34 cellular contexts compared by ENCODE assay signal in genomic region chr4:5192678-5193077, GRCh38.
"Had no signal": no experiment of that assay in that cellular context is flagged by ENCODE, and none has a peak within 500 bp of the region (broad histone marks: within the 10 kb centered on the region; RNA-seq: fewer than 3 reads in every experiment).

No MANE protein-coding gene starts in this region.

- H3K27me3 ChIP-seq: MG63 had no signal

- DNase-seq: Karpas-422, Kasumi-1, KG1, MG63, MM.1S, MV-4-11, NCI-H1048, NCI-H1092, NCI-H1105, NCI-H1105 treated with DMSO at 0.1 percent for 48 hours, NCI-H1417, NCI-H1417 treated with DMSO at 0.1 percent for 48 hours, NCI-H1436, NCI-H1436 treated with DMSO at 0.1 percent for 48 hours, NCI-H146, NCI-H1694, NCI-H1694 treated with DMSO at 0.1 percent for 48 hours, NCI-H187, NCI-H187 treated with DMSO at 0.1 percent for 48 hours, NCI-H1930, NCI-H2029, NCI-H2029 treated with DMSO at 0.1 percent for 48 hours, NCI-H2081, NCI-H2081 treated with DMSO at 0.1 percent for 48 hours, NCI-H2107, NCI-H2171, NCI-H2171 treated with DMSO at 0.1 percent for 48 hours, NCI-H2227 treated with DMSO at 0.1 percent for 48 hours, NCI-H226, NCI-H345, NCI-H446, NCI-H446 treated with DMSO at 0.1 percent for 48 hours, NCI-H510A had no signal

- H3K9ac ChIP-seq: KMS-11 had no signal

- H3K36me3 ChIP-seq: MG63 had no signal

- H3K4me3 ChIP-seq: MG63 had no signal

- H3K9me3 ChIP-seq: MG63 had no signal

- H3K4me2 ChIP-seq: KMS-11 had no signal

- H3K27ac ChIP-seq: KMS-11 had no signal
